Comparison of ENCODE assay signal across 3 cellular contexts in genomic region chr15:69384066-69384465, GRCh38.
TF ChIP-seq lines count a peak whose summit lies in the region.

No MANE protein-coding gene starts in this region.

TF ChIP-seq in HEK293, 187 proteins besides CTCF, POLR2A, EP300 and RAD21:
- TF ChIP-seq EGR2 (tag by site-specific recombination; IDR thresholded peaks at IDR 0.05; ENCODE audit: low read depth): peak; percentile 28; the same call in 1 of the 2 replicates

TF ChIP-seq in K562, 482 proteins besides CTCF, POLR2A, EP300 and RAD21:
- peak; percentile 40; the same call in 1 of the 2 replicates for TF ChIP-seq SAFB (IDR thresholded peaks at IDR 0.05; ENCODE audit: borderline replicate concordance, low read depth, low read length)

TF ChIP-seq in H1, 55 proteins besides CTCF, POLR2A, EP300 and RAD21:
- TF ChIP-seq ASH2L (IDR thresholded peaks at IDR 0.05; ENCODE audit: low read length): peak; percentile 39
TF ChIP-seq in H1: peak in this region for 1; not testable (repeated sequence) for 54.
